ENCODE assay signal across 25 cellular contexts in genomic region chr10:22226599-22226998, GRCh38. TPM values are rescaled to one million over a fixed set of nuclear protein-coding genes. Genes with fewer than 3 reads are reported as not detected.
DNase-seq lines count a peak whose midpoint lies in the region; ATAC-seq and TF ChIP-seq lines count a peak whose summit lies in the region.
"Had no signal": no experiment of that assay in that cellular context is flagged by ENCODE, and none has a peak within 500 bp of the region (broad histone marks: within the 10 kb centered on the region; RNA-seq: fewer than 3 reads in every experiment).

No MANE protein-coding gene starts in this region.

- peak overlapping the region; percentile 47 for H3K9ac ChIP-seq in Loucy (ENCODE audit: low read depth, low read length, poor library complexity, severe bottlenecking)
- H3K9ac ChIP-seq: BLaER1 treated with 17β-estradiol and CSF1 and Interleukin-3, amounts not matched to agents 10 nM and 100 nM had no signal

- H3K27me3 Mint-ChIP-seq in CD4-positive, alpha-beta T cell, result peaks cover 11% of the 10 kb centered on the region
- peaks cover 7% of the 10 kb centered on the region for H3K27me3 Mint-ChIP-seq in HFFc6 (ENCODE audit: insufficient read depth)

- H3K36me3 Mint-ChIP-seq in CD4-positive, alpha-beta T cell (ENCODE audit: low read depth), result peaks cover 17% of the 10 kb centered on the region
- H3K36me3 Mint-ChIP-seq in HFFc6 (ENCODE audit: low read depth), result no peaks in the 10 kb centered on the region

- H3F3A ChIP-seq in Loucy (ENCODE audit: low read depth), result 0 out of 2 replicates have a peak, but pooled peaks cover 3% of the 10 kb centered on the region

- H3K4me3 Mint-ChIP-seq in CD4-positive, alpha-beta T cell, result no peak overlapping the region
- no peak overlapping the region for H3K4me3 Mint-ChIP-seq in HFFc6
- H3K4me3 Mint-ChIP-seq: B cell; CD4-positive, alpha-beta memory T cell had no signal

- no peak for ATAC-seq in CD4-positive, alpha-beta T cell (ENCODE audit: poor library complexity)
- ATAC-seq in HG02610 (IDR thresholded peaks at IDR 0.05; ENCODE audit: unreplicated experiment), result no peak
- ATAC-seq: A549 had no signal

- H3K79me2 ChIP-seq in Loucy (ENCODE audit: insufficient read depth, low read length), result no peaks in the 10 kb centered on the region

- POLR2A ChIA-PET in CD4-positive, alpha-beta T cell (lab: Charles Lee), result interaction anchor here (1.6 kb wide), 1 partner anchor 89 kb away, joined by 4 read pairs; the partner anchor contains the start of gene COMMD3

- H3K4me1 ChIP-seq in Loucy (ENCODE audit: insufficient read depth, low read length, poor library complexity, severe bottlenecking), result peaks cover 20% of the 10 kb centered on the region

- H3K27me3 ChIP-seq in CD4-positive, alpha-beta T cell (ENCODE audit: control insufficient read depth, insufficient read depth, low read length), result no peaks in the 10 kb centered on the region
- no peaks in the 10 kb centered on the region for H3K27me3 ChIP-seq in Loucy (ENCODE audit: insufficient read depth, low read length, poor library complexity, severe bottlenecking)

- no peak for TF ChIP-seq CTCF in CD4-positive, alpha-beta T cell (IDR thresholded peaks at IDR 0.05)
- TF ChIP-seq CTCF in Loucy (conservative IDR thresholded peaks at IDR 0.05; ENCODE audit: low read length) (no peak), HFFc6 (IDR thresholded peaks at IDR 0.05) (no peak)

- peak overlapping the region; percentile 27 for H3K4me3 ChIP-seq in Loucy (ENCODE audit: low read length, poor library complexity, severe bottlenecking)
- H3K4me3 ChIP-seq: A549; BLaER1 treated with 17β-estradiol and CSF1 and Interleukin-3, amounts not matched to agents 10 nM and 100 nM had no signal

- peak overlapping the region; percentile 12 for H3K27ac Mint-ChIP-seq in CD4-positive, alpha-beta T cell
- no peak overlapping the region for H3K27ac Mint-ChIP-seq in HFFc6
- H3K27ac Mint-ChIP-seq: B cell; CD4-positive, alpha-beta memory T cell had no signal

- no peak for DNase-seq in CD4-positive, alpha-beta T cell
- peak; percentile 3 for DNase-seq in NCI-H526 treated with DMSO at 0.1 percent for 48 hours (lab: John Stamatoyannopoulos, UW)
- peak; percentile 45 for DNase-seq in OCI-M1 (lab: John Stamatoyannopoulos, UW)
- no peak for DNase-seq in KG1 (lab: John Stamatoyannopoulos, UW)
- DNase-seq in HFFc6, result no peak
- DNase-seq in DMS114 treated with DMSO at 0.1 percent for 48 hours (lab: John Stamatoyannopoulos, UW; ENCODE audit: unreplicated experiment), result no peak
- DNase-seq: AML-193; CD4-positive, alpha-beta memory T cell; CD8-positive, alpha-beta memory T cell; COR-L47; DMS153; DMS53; DMS79; DND-41; EL; GF-D8 had no signal

- H3K36me3 ChIP-seq in Loucy (ENCODE audit: insufficient read depth, low read length), result no peaks in the 10 kb centered on the region
- H3K36me3 ChIP-seq: BLaER1 treated with 17β-estradiol and CSF1 and Interleukin-3, amounts not matched to agents 10 nM and 100 nM had no signal

- CTCF ChIA-PET in CD4-positive, alpha-beta T cell (lab: Charles Lee), result no interaction called here

- no peaks in the 10 kb centered on the region for H4K20me1 ChIP-seq in Loucy (ENCODE audit: insufficient read depth, low read length, poor library complexity, severe bottlenecking)

- no peaks in the 10 kb centered on the region for H3K9me3 ChIP-seq in CD4-positive, alpha-beta T cell (ENCODE audit: control insufficient read depth, low read length)
- H3K9me3 ChIP-seq in Loucy (ENCODE audit: insufficient read depth, low read depth, low read length), result no peaks in the 10 kb centered on the region

- peak overlapping the region; percentile 60 for H2AFZ ChIP-seq in Loucy (ENCODE audit: low read length)

- H3K4me1 Mint-ChIP-seq in CD4-positive, alpha-beta T cell (ENCODE audit: low read depth), result peaks cover 19% of the 10 kb centered on the region
- H3K4me1 Mint-ChIP-seq in HFFc6 (ENCODE audit: low read depth), result peaks cover 8% of the 10 kb centered on the region; the same call in 1 of the 2 replicates

- H3K27ac ChIP-seq in CD4-positive, alpha-beta T cell (ENCODE audit: low read depth, low read length), result no peak overlapping the region
- H3K27ac ChIP-seq: 22Rv1; A549; BLaER1 treated with 17β-estradiol and CSF1 and Interleukin-3, amounts not matched to agents 10 nM and 100 nM; C4-2B had no signal

- H3K4me2 ChIP-seq in Loucy (ENCODE audit: low read depth, low read length, poor library complexity, severe bottlenecking), result peak overlapping the region; percentile 69
- H3K4me2 ChIP-seq: A549; BLaER1 treated with 17β-estradiol and CSF1 and Interleukin-3, amounts not matched to agents 10 nM and 100 nM had no signal

- peaks cover 2% of the 10 kb centered on the region for H3K9me3 Mint-ChIP-seq in CD4-positive, alpha-beta T cell
- no peaks in the 10 kb centered on the region for H3K9me3 Mint-ChIP-seq in HFFc6

- intact Hi-C loops in CD4-positive, alpha-beta T cell (cut with DNase I, micrococcal nuclease), result loop anchor here (5.0 to 10.0 kb wide), 4 partner anchors 116 to 732 kb away; partner anchors contain the start of genes DNAJC1 (in 2 of the 2) and MLLT10 (in 1 of the 2)

- no peaks in the 10 kb centered on the region for H3K9me2 ChIP-seq in Loucy (replicated peaks; ENCODE audit: low read depth, low read length)

RNA-seq across cellular contexts. Expression of gene EBLN1, which starts 8.8 kb away (rescaled TPM):
- total RNA-seq in CD4-positive, alpha-beta T cell, result not detected
- not detected for total RNA-seq in HFFc6 (2021; fragmentation: NEBNext Ultra II Directional; extraction: Animal tissue kit (Norgen Biotek cat#: 25700))
- total RNA-seq: A172; B cell; CD4-positive, alpha-beta memory T cell; CD8-positive, alpha-beta memory T cell; Daoy had no signal

Comparison
In these comparisons a context has a peak if more than half of its experiments do, and no peak if none do; other contexts are left out.
1. DNase-seq: peak in NCI-H526 treated with DMSO at 0.1 percent for 48 hours (single experiment) and OCI-M1 (single experiment); none in CD4-positive, alpha-beta T cell (0 of 10), KG1 (single experiment), HFFc6 (single experiment) and DMS114 treated with DMSO at 0.1 percent for 48 hours (single experiment).